9 cellular contexts compared by ENCODE assay signal in the genomic region with DNA sequence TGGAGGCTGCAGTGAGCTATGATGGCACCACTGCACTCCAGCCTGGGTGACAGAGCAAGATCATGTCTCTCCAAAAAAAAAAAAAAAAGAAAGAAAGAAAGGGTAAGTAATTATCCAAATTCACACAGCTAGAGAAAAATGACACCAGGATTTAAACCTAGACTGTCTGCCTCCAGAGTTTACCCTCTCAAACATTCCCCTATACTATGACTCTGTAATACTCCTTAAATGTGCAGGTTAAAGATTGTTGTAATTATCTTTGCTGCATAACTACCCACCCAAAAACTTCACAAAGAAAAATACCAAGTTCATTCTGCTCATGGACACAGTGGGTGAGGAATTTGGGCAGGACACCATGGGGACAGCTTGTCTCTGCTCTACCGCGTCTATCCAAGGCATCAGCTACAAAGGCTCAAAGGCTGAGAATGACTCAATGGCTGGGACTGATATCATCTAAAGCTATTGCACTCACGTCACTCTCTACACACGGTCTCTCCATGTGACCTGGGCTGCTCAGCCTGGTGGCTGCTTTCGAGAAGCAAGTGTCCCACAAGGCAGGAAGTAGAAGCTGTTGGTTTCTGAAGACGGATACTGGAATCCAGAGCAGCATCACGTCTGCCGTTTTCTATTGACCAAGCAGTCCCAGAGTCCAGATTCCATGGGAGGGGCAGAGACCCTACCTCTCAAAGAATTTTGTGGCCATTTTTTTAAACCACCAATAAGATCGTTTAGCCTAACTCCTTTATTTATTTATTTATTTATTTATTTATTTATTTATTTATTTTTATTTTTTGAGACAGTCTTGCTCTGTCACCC.
DNase-seq lines count a peak whose midpoint lies in the region; ATAC-seq and TF ChIP-seq lines count a peak whose summit lies in the region.
"Had no signal": no experiment of that assay in that cellular context is flagged by ENCODE, and none has a peak within 500 bp of the region (broad histone marks: within the 10 kb centered on the region; RNA-seq: fewer than 3 reads in every experiment).

No MANE protein-coding gene starts in this region.

- H3K9ac ChIP-seq in MM.1S (ENCODE audit: low read length) = no peak overlapping the region

- H3K27me3 Mint-ChIP-seq in activated CD4-positive, alpha-beta T cell treated with anti-CD3 and anti-CD28 coated beads, Interleukin-2, amount 10 ng/mL, durations not matched to agents 7 days and 5 days = no peaks in the 10 kb centered on the region
- peaks cover 3% of the 10 kb centered on the region for H3K27me3 Mint-ChIP-seq in activated naive CD8-positive, alpha-beta T cell treated with anti-CD3 and anti-CD28 coated beads, Interleukin-2, amount 10 ng/mL, durations not matched to agents 7 days and 5 days
- H3K27me3 Mint-ChIP-seq in naive thymus-derived CD4-positive, alpha-beta T cell = no peaks in the 10 kb centered on the region
- H3K27me3 Mint-ChIP-seq: CD4-positive, CD25-positive, alpha-beta regulatory T cell had no signal

- H2AFZ ChIP-seq in MM.1S (ENCODE audit: low read length) = no peak overlapping the region

- H3K4me3 Mint-ChIP-seq in activated CD4-positive, alpha-beta T cell treated with anti-CD3 and anti-CD28 coated beads, Interleukin-2, amount 10 ng/mL, durations not matched to agents 7 days and 5 days = no peak overlapping the region
- H3K4me3 Mint-ChIP-seq in activated naive CD8-positive, alpha-beta T cell treated with anti-CD3 and anti-CD28 coated beads, Interleukin-2, amount 10 ng/mL, durations not matched to agents 7 days and 5 days = no peak overlapping the region
- no peak overlapping the region for H3K4me3 Mint-ChIP-seq in naive thymus-derived CD4-positive, alpha-beta T cell
- H3K4me3 Mint-ChIP-seq: CD4-positive, CD25-positive, alpha-beta regulatory T cell had no signal

- CTCF ChIA-PET in activated CD4-positive, alpha-beta T cell treated with anti-CD3 and anti-CD28 coated beads, Interleukin-2, amount 10 ng/mL, durations not matched to agents 7 days and 5 days (lab: Charles Lee) = interaction anchor here (0.7 to 1.4 kb wide), 2 partner anchors 12 to 58 kb away, joined by 3 to 5 read pairs; no protein-coding TSS in a partner anchor
- CTCF ChIA-PET in naive thymus-derived CD4-positive, alpha-beta T cell (lab: Charles Lee) = no interaction called here

- no peaks in the 10 kb centered on the region for H3K79me2 ChIP-seq in MM.1S (ENCODE audit: low read length)

- H3K27ac ChIP-seq in naive thymus-derived CD4-positive, alpha-beta T cell (ENCODE audit: low read depth, low read length) = no peak overlapping the region
- H3K27ac ChIP-seq in MM.1S (ENCODE audit: low read length) = no peak overlapping the region

- no peak overlapping the region for H3K4me3 ChIP-seq in naive thymus-derived CD4-positive, alpha-beta T cell (ENCODE audit: low read length)
- H3K4me3 ChIP-seq in MM.1S (ENCODE audit: low read length) = no peak overlapping the region

- H3K27ac Mint-ChIP-seq in activated CD4-positive, alpha-beta T cell treated with anti-CD3 and anti-CD28 coated beads, Interleukin-2, amount 10 ng/mL, durations not matched to agents 7 days and 5 days = no peak overlapping the region
- no peak overlapping the region for H3K27ac Mint-ChIP-seq in activated naive CD8-positive, alpha-beta T cell treated with anti-CD3 and anti-CD28 coated beads, Interleukin-2, amount 10 ng/mL, durations not matched to agents 7 days and 5 days
- H3K27ac Mint-ChIP-seq in naive thymus-derived CD4-positive, alpha-beta T cell = peak overlapping the region in 1 of 9 donors; percentile 59
- H3K27ac Mint-ChIP-seq: CD4-positive, CD25-positive, alpha-beta regulatory T cell had no signal

- TF ChIP-seq CTCF in MM.1S (IDR thresholded peaks at IDR 0.05; ENCODE audit: low read length) = no peak

- H3K36me3 Mint-ChIP-seq in activated CD4-positive, alpha-beta T cell treated with anti-CD3 and anti-CD28 coated beads, Interleukin-2, amount 10 ng/mL, durations not matched to agents 7 days and 5 days (ENCODE audit: low read depth) = no peaks in the 10 kb centered on the region
- H3K36me3 Mint-ChIP-seq in activated naive CD8-positive, alpha-beta T cell treated with anti-CD3 and anti-CD28 coated beads, Interleukin-2, amount 10 ng/mL, durations not matched to agents 7 days and 5 days = no peaks in the 10 kb centered on the region
- H3K36me3 Mint-ChIP-seq in naive thymus-derived CD4-positive, alpha-beta T cell = peaks cover 0 to 5% (median 0%) of the 10 kb centered on the region in 5 donors
- H3K36me3 Mint-ChIP-seq: CD4-positive, CD25-positive, alpha-beta regulatory T cell had no signal

- intact Hi-C loops in naive thymus-derived CD4-positive, alpha-beta T cell (cut with micrococcal nuclease) = no loop called here

- no peaks in the 10 kb centered on the region for H3K36me3 ChIP-seq in naive thymus-derived CD4-positive, alpha-beta T cell (ENCODE audit: control insufficient read depth in 2 of 3, insufficient read depth in 3 of 3, low read length in 3 of 3)
- no peaks in the 10 kb centered on the region for H3K36me3 ChIP-seq in MM.1S (replicated peaks; ENCODE audit: insufficient read depth, low read length)

- H3K4me2 ChIP-seq in MM.1S (ENCODE audit: low read depth, low read length) = no peak overlapping the region

- H3K4me1 ChIP-seq in naive thymus-derived CD4-positive, alpha-beta T cell (ENCODE audit: control insufficient read depth in 2 of 2, insufficient read depth in 2 of 2, low read length in 2 of 2) = no peaks in the 10 kb centered on the region
- no peaks in the 10 kb centered on the region for H3K4me1 ChIP-seq in MM.1S (ENCODE audit: low read length)

- ATAC-seq in HG03196 (IDR thresholded peaks at IDR 0.05; ENCODE audit: unreplicated experiment) = peak; percentile 85
- peak; percentile 92 for ATAC-seq in activated naive CD8-positive, alpha-beta T cell treated with anti-CD3 and anti-CD28 coated beads, Interleukin-2, amount 10 ng/mL, durations not matched to agents 7 days and 5 days (ENCODE audit: low read depth)
- ATAC-seq in naive thymus-derived CD4-positive, alpha-beta T cell = peak; percentile 73

- no peaks in the 10 kb centered on the region for H4K20me1 ChIP-seq in MM.1S (ENCODE audit: insufficient read depth, low read length)

- POLR2A ChIA-PET in activated CD4-positive, alpha-beta T cell treated with anti-CD3 and anti-CD28 coated beads, Interleukin-2, amount 10 ng/mL, durations not matched to agents 7 days and 5 days (lab: Charles Lee) = no interaction called here
- POLR2A ChIA-PET in activated naive CD8-positive, alpha-beta T cell treated with anti-CD3 and anti-CD28 coated beads, Interleukin-2, amount 10 ng/mL, durations not matched to agents 7 days and 5 days (lab: Charles Lee) = no interaction called here
- POLR2A ChIA-PET in naive thymus-derived CD4-positive, alpha-beta T cell (lab: Charles Lee) = no interaction called here

- H3K9me2 ChIP-seq in MM.1S (replicated peaks; ENCODE audit: insufficient read depth, low read length) = no peaks in the 10 kb centered on the region

- H3K4me1 Mint-ChIP-seq in activated CD4-positive, alpha-beta T cell treated with anti-CD3 and anti-CD28 coated beads, Interleukin-2, amount 10 ng/mL, durations not matched to agents 7 days and 5 days = peaks cover 5% of the 10 kb centered on the region
- peaks cover 6% of the 10 kb centered on the region for H3K4me1 Mint-ChIP-seq in activated naive CD8-positive, alpha-beta T cell treated with anti-CD3 and anti-CD28 coated beads, Interleukin-2, amount 10 ng/mL, durations not matched to agents 7 days and 5 days
- H3K4me1 Mint-ChIP-seq in naive thymus-derived CD4-positive, alpha-beta T cell = peaks cover 0 to 5% (median 0%) of the 10 kb centered on the region in 7 donors
- H3K4me1 Mint-ChIP-seq: CD4-positive, CD25-positive, alpha-beta regulatory T cell had no signal

- peaks cover 11% of the 10 kb centered on the region for H3K9me3 Mint-ChIP-seq in activated CD4-positive, alpha-beta T cell treated with anti-CD3 and anti-CD28 coated beads, Interleukin-2, amount 10 ng/mL, durations not matched to agents 7 days and 5 days
- peaks cover 14% of the 10 kb centered on the region for H3K9me3 Mint-ChIP-seq in activated naive CD8-positive, alpha-beta T cell treated with anti-CD3 and anti-CD28 coated beads, Interleukin-2, amount 10 ng/mL, durations not matched to agents 7 days and 5 days
- H3K9me3 Mint-ChIP-seq in naive thymus-derived CD4-positive, alpha-beta T cell = peaks cover 0 to 24% (median 13%) of the 10 kb centered on the region in 11 donors

- peak; percentile 30 for DNase-seq in activated CD4-positive, alpha-beta T cell treated with anti-CD3 and anti-CD28 coated beads, Interleukin-2, amount 10 ng/mL, durations not matched to agents 7 days and 5 days
- no peak for DNase-seq in activated CD4-positive, alpha-beta T cell treated with anti-CD3 and anti-CD28 coated beads, Interleukin-2, amount 50 U/mL, for 1 hour
- DNase-seq in activated naive CD8-positive, alpha-beta T cell treated with anti-CD3 and anti-CD28 coated beads, Interleukin-2, amount 10 ng/mL, durations not matched to agents 7 days and 5 days = no peak
- DNase-seq in naive thymus-derived CD4-positive, alpha-beta T cell = peak in 4 of 9 donors; percentile 4 to 25 (median 14)
- DNase-seq in iPS-NIHi11 (ENCODE audit: low spot score) = no peak
- DNase-seq in MM.1S = no peak
- DNase-seq in activated CD4-positive, alpha-beta T cell treated with anti-CD3 and anti-CD28 coated beads, Interleukin-2, amount 50 U/mL, for 4 hours = no peak
- DNase-seq: CD4-positive, CD25-positive, alpha-beta regulatory T cell had no signal

- H3K27me3 ChIP-seq in naive thymus-derived CD4-positive, alpha-beta T cell (ENCODE audit: control insufficient read depth in 2 of 2, insufficient read depth in 2 of 2, low read length in 2 of 2) = no peaks in the 10 kb centered on the region
- H3K27me3 ChIP-seq in MM.1S (replicated peaks; ENCODE audit: insufficient read depth, low read length) = no peaks in the 10 kb centered on the region

- H3F3A ChIP-seq in MM.1S (ENCODE audit: insufficient read depth, low read length) = no peaks in the 10 kb centered on the region

- no peaks in the 10 kb centered on the region for H3K9me3 ChIP-seq in naive thymus-derived CD4-positive, alpha-beta T cell (ENCODE audit: control insufficient read depth in 2 of 3, low read length in 3 of 3)
- no peaks in the 10 kb centered on the region for H3K9me3 ChIP-seq in MM.1S (replicated peaks; ENCODE audit: insufficient read depth, low read length)
